14 cellular contexts compared by ENCODE assay signal in genomic region chr7:101436857-101437576, GRCh38.
A peak's percentile ranks its signal among the peaks of the same experiment; 100 is the strongest.
DNase-seq lines count a peak whose midpoint lies in the region; ATAC-seq and TF ChIP-seq lines count a peak whose summit lies in the region.
"Had no signal": no experiment of that assay in that cellular context is flagged by ENCODE, and none has a peak within 500 bp of the region (broad histone marks: within the 10 kb centered on the region; RNA-seq: fewer than 3 reads in every experiment).

No MANE protein-coding gene starts in this region.

- RAD21 ChIA-PET in HCT116 (lab: Charles Lee; ENCODE audit: low non-redundant PET in 1 of 2, low total read pairs in 2 of 2, uncharacterized antibody in 2 of 2, unreplicated experiment in 2 of 2): interaction anchor here in 1 of 2 experiments (0.6 kb wide), 1 partner anchor 12 kb away, joined by 3 read pairs; no protein-coding TSS in a partner anchor

- H3K4me1 ChIP-seq in A673 (ENCODE audit: insufficient read depth, low read length, poor library complexity, severe bottlenecking): peaks cover 7% of the 10 kb centered on the region
- peaks cover 7 to 14% of the 10 kb centered on the region in 2 experiments; a peak in 3 of 4 replicates for H3K4me1 ChIP-seq in HCT116 (ENCODE audit: control insufficient read depth in 1 of 2, insufficient read depth in 2 of 2, low read length in 2 of 2)
- H3K4me1 ChIP-seq: esophagus squamous epithelium had no signal

- H3K36me3 Mint-ChIP-seq in activated naive CD4-positive, alpha-beta T cell treated with anti-CD3 and anti-CD28 coated beads, Interleukin-2, amount 50 U/mL, for 72 hours: no peaks in the 10 kb centered on the region
- H3K36me3 Mint-ChIP-seq: activated CD8-positive, alpha-beta memory T cell treated with anti-CD3 and anti-CD28 coated beads, Interleukin-2, amount 10 ng/mL, durations not matched to agents 7 days and 5 days had no signal

- H3K79me2 ChIP-seq in HCT116 (ENCODE audit: insufficient read depth, low read length): no peaks in the 10 kb centered on the region

- intact Hi-C loops in A673 (cut with micrococcal nuclease; ENCODE audit: unreplicated experiment): no loop called here
- intact Hi-C loops in HCT116 (cut with micrococcal nuclease): no loop called here

- POLR2A ChIA-PET in A673 (lab: Charles Lee; ENCODE audit: low non-redundant PET) (no interaction called here), HCT116 (lab: Charles Lee) (interaction anchor here (0.6 to 0.8 kb wide), 3 partner anchors 19 to 36 kb away, joined by 3 to 5 read pairs (median 3); no protein-coding TSS in a partner anchor)

- H3K27me3 ChIP-seq in A673 (replicated peaks; ENCODE audit: insufficient read depth, low read depth, low read length, poor library complexity): no peaks in the 10 kb centered on the region
- H3K27me3 ChIP-seq in HCT116 (ENCODE audit: insufficient read depth, low read length): no peaks in the 10 kb centered on the region

- no peak for TF ChIP-seq RAD21 in HCT116 (IDR thresholded peaks at IDR 0.05; ENCODE audit: low read depth)

- in situ Hi-C loops in SK-MEL-5 (cut with HindIII; ENCODE audit: low pct_unique_long_range_greater_than_20kb, low sequenced_read_pairs): no loop called here

- no peak for TF ChIP-seq POLR2A in HCT116 (IDR thresholded peaks at IDR 0.05; ENCODE audit: borderline replicate concordance, extremely low read depth, insufficient read depth, insufficient read length)

- H3K4me3 ChIP-seq in A673 (ENCODE audit: low read depth, low read length, poor library complexity, severe bottlenecking) (no peak overlapping the region), HCT116 (replicated peaks in 1 of 2; ENCODE audit: low read depth in 1 of 2, low read length in 2 of 2) (no peak overlapping the region)
- H3K4me3 ChIP-seq: esophagus squamous epithelium, PC-9 had no signal

- TF ChIP-seq CTCF in A673 (conservative IDR thresholded peaks at IDR 0.05; ENCODE audit: low read depth, low read length) (no peak), HCT116 (IDR thresholded peaks at IDR 0.05 in 2 of 3, conservative IDR thresholded peaks at IDR 0.05 in 1 of 3; ENCODE audit: borderline replicate concordance in 1 of 3, insufficient read depth in 1 of 3, low read depth in 2 of 3, low read length in 2 of 3) (no peak)

- H3K27ac ChIP-seq in A673 (ENCODE audit: low read depth, low read length, poor library complexity, severe bottlenecking) (no peak overlapping the region), HCT116 (ENCODE audit: low read depth, low read length) (no peak overlapping the region)
- H3K27ac ChIP-seq: esophagus squamous epithelium, PC-9 had no signal

- CTCF ChIA-PET in A673 (lab: Charles Lee) (interaction anchor here (0.7 kb wide), 1 partner anchor 193 kb away, joined by 3 read pairs; no protein-coding TSS in a partner anchor), HCT116 (lab: Charles Lee) (interaction anchor here (0.5 to 1.2 kb wide), 5 partner anchors 10 to 293 kb away, joined by 3 to 5 read pairs (median 3); no protein-coding TSS in a partner anchor)

- H3K4me2 ChIP-seq in HCT116 (ENCODE audit: low read length): peak overlapping the region; percentile 14
- H3K4me2 ChIP-seq: PC-9 had no signal

- H3K9me3 ChIP-seq in A673 (ENCODE audit: low read depth, low read length, poor library complexity, severe bottlenecking) (no peaks in the 10 kb centered on the region), HCT116 (ENCODE audit: control insufficient read depth in 1 of 2, insufficient read depth in 1 of 2, low read depth in 1 of 2, low read length in 2 of 2) (no peaks in the 10 kb centered on the region)
- H3K9me3 ChIP-seq: esophagus squamous epithelium had no signal

- no peak overlapping the region for H3K27ac Mint-ChIP-seq in activated naive CD4-positive, alpha-beta T cell treated with anti-CD3 and anti-CD28 coated beads, Interleukin-2, amount 50 U/mL, for 72 hours
- H3K27ac Mint-ChIP-seq: activated CD8-positive, alpha-beta memory T cell treated with anti-CD3 and anti-CD28 coated beads, Interleukin-2, amount 10 ng/mL, durations not matched to agents 7 days and 5 days had no signal

- H3K9me3 Mint-ChIP-seq in activated naive CD4-positive, alpha-beta T cell treated with anti-CD3 and anti-CD28 coated beads, Interleukin-2, amount 50 U/mL, for 72 hours: no peaks in the 10 kb centered on the region

- H3K9ac ChIP-seq in HCT116 (ENCODE audit: low read length): no peak overlapping the region

- no peaks in the 10 kb centered on the region for H3K9me2 ChIP-seq in HCT116 (ENCODE audit: insufficient read depth)

- H2AFZ ChIP-seq in HCT116 (ENCODE audit: low read depth, low read length, poor library complexity, severe bottlenecking): peak overlapping the region; percentile 39
- H2AFZ ChIP-seq: PC-9 had no signal

- peak; percentile 37 for DNase-seq in A673 (ENCODE audit: low spot score)
- peak; percentile 37 for DNase-seq in HCT116 (ENCODE audit: low read depth, low spot score)
- peak; percentile 77 for DNase-seq in SK-MEL-5 (ENCODE audit: low read depth, low spot score)
- peak; percentile 92 for DNase-seq in iPS-NIHi7 (ENCODE audit: extremely low spot score)
- no peak for DNase-seq in NCI-H1092 treated with DMSO at 0.1 percent for 48 hours (lab: John Stamatoyannopoulos, UW)
- DNase-seq in activated naive CD4-positive, alpha-beta T cell treated with anti-CD3 and anti-CD28 coated beads, Interleukin-2, amount 50 U/mL, for 72 hours (ENCODE audit: low spot score in 2 of 2): no peak
- DNase-seq in NCI-H1694 (lab: John Stamatoyannopoulos, UW): no peak
- DNase-seq: activated CD8-positive, alpha-beta memory T cell treated with anti-CD3 and anti-CD28 coated beads, Interleukin-2, amount 10 ng/mL, durations not matched to agents 7 days and 5 days; esophagus squamous epithelium; NCI-H2171 treated with DMSO at 0.1 percent for 48 hours; stimulated activated CD4-positive, alpha-beta T cell treated with anti-CD3 and anti-CD28 coated beads, Interleukin-4, amount 100 ng/mL, for 1 hour; stimulated activated naive CD4-positive, alpha-beta T cell treated with Interleukin-2 at 50 U/mL for 16 hours had no signal

- H3K36me3 ChIP-seq in A673 (ENCODE audit: insufficient read depth, low read length, poor library complexity, severe bottlenecking): no peaks in the 10 kb centered on the region
- H3K36me3 ChIP-seq in HCT116 (ENCODE audit: control insufficient read depth in 1 of 2, insufficient read depth in 2 of 2, low read length in 2 of 2): no peaks in the 10 kb centered on the region
- H3K36me3 ChIP-seq: esophagus squamous epithelium had no signal

- peak; percentile 90 for ATAC-seq in HCT116
- ATAC-seq in activated naive CD4-positive, alpha-beta T cell treated with anti-CD3 and anti-CD28 coated beads, Interleukin-2, amount 50 U/mL, for 72 hours: no peak
- no peak for ATAC-seq in GM21367 (IDR thresholded peaks at IDR 0.05; ENCODE audit: unreplicated experiment)
- ATAC-seq: activated CD8-positive, alpha-beta memory T cell treated with anti-CD3 and anti-CD28 coated beads, Interleukin-2, amount 10 ng/mL, durations not matched to agents 7 days and 5 days had no signal

- BruUV-seq in A673 (replicated peaks; lab: Mats Ljungman, UMichigan) (no TSS peak), HCT116 (replicated peaks; lab: Mats Ljungman, UMichigan) (no TSS peak)

- no peaks in the 10 kb centered on the region for H4K20me1 ChIP-seq in HCT116 (ENCODE audit: insufficient read depth)

TF ChIP-seq in HCT116, 20 proteins besides CTCF, POLR2A, EP300 and RAD21:
- no peak for TF ChIP-seq ZNF274 (IDR thresholded peaks at IDR 0.05; ENCODE audit: low read depth, low read length)
- no peak for TF ChIP-seq CBX3 (IDR thresholded peaks at IDR 0.05; ENCODE audit: low read depth)
- no peak for TF ChIP-seq FOSL1 (IDR thresholded peaks at IDR 0.05; ENCODE audit: low read depth)
- no peak for TF ChIP-seq CEBPB (IDR thresholded peaks at IDR 0.05; ENCODE audit: low read depth)
- TF ChIP-seq EGR1 (IDR thresholded peaks at IDR 0.05; ENCODE audit: low read depth): 0 out of 2 replicates have a peak, but pooled peaks have one; percentile 22
- TF ChIP-seq POLR2AphosphoS5 (IDR thresholded peaks at IDR 0.05; ENCODE audit: low read depth, low read length): peak; percentile 55
- no peak for TF ChIP-seq YY1 (IDR thresholded peaks at IDR 0.05; ENCODE audit: extremely low read depth, insufficient replicate concordance, low read depth, low read length)
- no peak for TF ChIP-seq SRF (IDR thresholded peaks at IDR 0.05; ENCODE audit: low read depth)
- TF ChIP-seq, protein P1, sequence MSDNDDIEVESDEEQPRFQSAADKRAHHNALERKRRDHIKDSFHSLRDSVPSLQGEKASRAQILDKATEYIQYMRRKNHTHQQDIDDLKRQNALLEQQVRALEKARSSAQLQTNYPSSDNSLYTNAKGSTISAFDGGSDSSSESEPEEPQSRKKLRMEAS (IDR thresholded peaks at IDR 0.05): no peak
- no peak for TF ChIP-seq SIN3A (IDR thresholded peaks at IDR 0.05; ENCODE audit: low read depth)
- no peak for TF ChIP-seq EZH2 (IDR thresholded peaks at IDR 0.05)
- TF ChIP-seq EZH2phosphoT487 (IDR thresholded peaks at IDR 0.05; ENCODE audit: borderline replicate concordance): no peak
- no peak for TF ChIP-seq ZFX (IDR thresholded peaks at IDR 0.05)
- no peak for TF ChIP-seq ZBTB33 (IDR thresholded peaks at IDR 0.05; ENCODE audit: extremely low read depth, insufficient replicate concordance, low read length)
- TF ChIP-seq TCF7L2 (IDR thresholded peaks at IDR 0.05; ENCODE audit: borderline replicate concordance, extremely low read depth, insufficient read depth, insufficient read length): no peak

Comparison
In these comparisons a context has a peak if more than half of its experiments do, and no peak if none do; other contexts are left out.
1. DNase-seq: peak in A673 (single experiment), HCT116 (single experiment), SK-MEL-5 (single experiment) and iPS-NIHi7 (single experiment); none in NCI-H1092 treated with DMSO at 0.1 percent for 48 hours (single experiment), activated naive CD4-positive, alpha-beta T cell treated with anti-CD3 and anti-CD28 coated beads, Interleukin-2, amount 50 U/mL, for 72 hours (0 of 2) and NCI-H1694 (single experiment).